8 cellular contexts compared by ENCODE assay signal in the genomic region with DNA sequence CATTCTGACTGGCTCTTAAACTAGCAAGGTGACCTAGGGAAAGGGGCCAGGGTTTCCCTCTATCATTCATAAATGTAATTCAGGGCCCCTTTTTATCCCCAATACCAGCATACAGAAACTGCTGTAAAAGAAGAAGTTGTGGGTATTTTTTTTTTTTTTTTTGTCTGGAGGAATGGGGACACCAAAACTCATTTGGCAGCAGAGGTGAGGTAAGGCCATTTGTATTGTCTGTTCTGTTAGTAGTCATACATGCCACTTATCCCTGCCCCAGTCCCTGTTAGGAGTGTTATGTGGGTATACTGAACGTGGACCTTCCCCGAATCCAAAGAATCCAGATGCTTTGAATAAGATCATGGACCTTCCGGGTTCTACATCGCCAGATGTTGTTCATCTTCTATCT. TPM values are rescaled to one million over a fixed set of nuclear protein-coding genes. Genes with fewer than 3 reads are reported as not detected.
A peak's percentile ranks its signal among the peaks of the same experiment; 100 is the strongest.
DNase-seq lines count a peak whose midpoint lies in the region; ATAC-seq and TF ChIP-seq lines count a peak whose summit lies in the region.

No MANE protein-coding gene starts in this region.

- peak overlapping the region in 1 of 2 donors; percentile 6 for H3K9ac ChIP-seq in liver (ENCODE audit: low read depth in 1 of 2, low read length in 2 of 2)

- H3K4me1 ChIP-seq in right atrium auricular region = peaks cover 0 to 80% of the 10 kb centered on the region in 2 donors
- H3K4me1 ChIP-seq in liver (ENCODE audit: control insufficient read depth in 4 of 4, insufficient read depth in 4 of 4, low read length in 3 of 4) = peaks cover 17 to 60% (median 56%) of the 10 kb centered on the region in 4 donors
- no peaks in the 10 kb centered on the region for H3K4me1 ChIP-seq in urinary bladder (ENCODE audit: insufficient read depth)

- ATAC-seq in Right ventricle myocardium superior (ENCODE audit: poor library complexity) (no peak), GM21528 (IDR thresholded peaks at IDR 0.05; ENCODE audit: low FRiP score, unreplicated experiment) (no peak)

- 71% methylated on average over 4 of the region's 4 CpGs for WGBS in liver
- 34% methylated on average over 4 of the region's 4 CpGs for WGBS in urinary bladder

- DNase-seq in right atrium auricular region (ENCODE audit: low spot score) = no peak
- no peak for DNase-seq in Right ventricle myocardium superior
- no peak for DNase-seq in NCI-H526 (lab: John Stamatoyannopoulos, UW)
- no peak for DNase-seq in COR-L47 (lab: John Stamatoyannopoulos, UW)

- TF ChIP-seq CTCF in right atrium auricular region (IDR thresholded peaks at IDR 0.05) = no peak
- no peak for TF ChIP-seq CTCF in liver (IDR thresholded peaks at IDR 0.05; ENCODE audit: low read depth, low read length, missing input control)

- H3K4me3 Mint-ChIP-seq in activated naive CD8-positive, alpha-beta T cell = peak overlapping the region; percentile 97

- H3K36me3 ChIP-seq in right atrium auricular region (no peaks in the 10 kb centered on the region), liver (ENCODE audit: control insufficient read depth in 4 of 4, insufficient read depth in 3 of 4, low read depth in 1 of 4, low read length in 3 of 4) (no peaks in the 10 kb centered on the region), urinary bladder (ENCODE audit: insufficient read depth) (no peaks in the 10 kb centered on the region)

- H3K27me3 Mint-ChIP-seq in activated naive CD8-positive, alpha-beta T cell = no peaks in the 10 kb centered on the region

- no peak for TF ChIP-seq RAD21 in liver (IDR thresholded peaks at IDR 0.05)

- no peaks in the 10 kb centered on the region for H3K9me3 Mint-ChIP-seq in activated naive CD8-positive, alpha-beta T cell (ENCODE audit: low read depth)

- H3K27ac Mint-ChIP-seq in activated naive CD8-positive, alpha-beta T cell = peak overlapping the region; percentile 96

- peak overlapping the region; percentile 99 for H3K27ac ChIP-seq in right atrium auricular region
- H3K27ac ChIP-seq in liver (ENCODE audit: low read depth in 1 of 2, low read length in 2 of 2) = peak overlapping the region in 1 of 2 donors; percentile 93
- no peak overlapping the region for H3K27ac ChIP-seq in urinary bladder (ENCODE audit: low read depth)

- H3K36me3 Mint-ChIP-seq in activated naive CD8-positive, alpha-beta T cell = peaks cover 13% of the 10 kb centered on the region

- H3K27me3 ChIP-seq in right atrium auricular region = no peaks in the 10 kb centered on the region
- no peaks in the 10 kb centered on the region for H3K27me3 ChIP-seq in liver (ENCODE audit: control insufficient read depth in 4 of 4, insufficient read depth in 4 of 4, low read length in 3 of 4)

- H3K4me3 ChIP-seq in right atrium auricular region = peak overlapping the region; percentile 82 to 91
- peak overlapping the region in 2 of 3 donors; percentile 88 to 95 for H3K4me3 ChIP-seq in liver (ENCODE audit: low read depth in 1 of 3, low read length in 3 of 3)
- H3K4me3 ChIP-seq in urinary bladder (ENCODE audit: low read depth, low read length) = peak overlapping the region; percentile 5

- intact Hi-C loops in Right ventricle myocardium superior (cut with DNase I) = loop anchor here (5.0 kb wide), 1 partner anchor 35 kb away; no protein-coding TSS in a partner anchor

- H3K9me3 ChIP-seq in right atrium auricular region (no peaks in the 10 kb centered on the region), liver (ENCODE audit: control insufficient read depth in 4 of 4, low read length in 3 of 4) (no peaks in the 10 kb centered on the region)

- H3K4me1 Mint-ChIP-seq in activated naive CD8-positive, alpha-beta T cell (ENCODE audit: low read depth) = peaks cover 64% of the 10 kb centered on the region

TF ChIP-seq in liver, 16 proteins besides CTCF, POLR2A, EP300 and RAD21:
- TF ChIP-seq YY1 (IDR thresholded peaks at IDR 0.05) (no peak), TAF1 (conservative IDR thresholded peaks at IDR 0.05) (no peak), RXRA (IDR thresholded peaks at IDR 0.05) (no peak), HNF4G (IDR thresholded peaks at IDR 0.05) (no peak), JUND (IDR thresholded peaks at IDR 0.05) (no peak), EGR1 (IDR thresholded peaks at IDR 0.05; ENCODE audit: low read depth in 2 of 2) (no peak), NR2F2 (IDR thresholded peaks at IDR 0.05) (no peak), SP1 (IDR thresholded peaks at IDR 0.05) (no peak)
- TF ChIP-seq, protein P1, sequence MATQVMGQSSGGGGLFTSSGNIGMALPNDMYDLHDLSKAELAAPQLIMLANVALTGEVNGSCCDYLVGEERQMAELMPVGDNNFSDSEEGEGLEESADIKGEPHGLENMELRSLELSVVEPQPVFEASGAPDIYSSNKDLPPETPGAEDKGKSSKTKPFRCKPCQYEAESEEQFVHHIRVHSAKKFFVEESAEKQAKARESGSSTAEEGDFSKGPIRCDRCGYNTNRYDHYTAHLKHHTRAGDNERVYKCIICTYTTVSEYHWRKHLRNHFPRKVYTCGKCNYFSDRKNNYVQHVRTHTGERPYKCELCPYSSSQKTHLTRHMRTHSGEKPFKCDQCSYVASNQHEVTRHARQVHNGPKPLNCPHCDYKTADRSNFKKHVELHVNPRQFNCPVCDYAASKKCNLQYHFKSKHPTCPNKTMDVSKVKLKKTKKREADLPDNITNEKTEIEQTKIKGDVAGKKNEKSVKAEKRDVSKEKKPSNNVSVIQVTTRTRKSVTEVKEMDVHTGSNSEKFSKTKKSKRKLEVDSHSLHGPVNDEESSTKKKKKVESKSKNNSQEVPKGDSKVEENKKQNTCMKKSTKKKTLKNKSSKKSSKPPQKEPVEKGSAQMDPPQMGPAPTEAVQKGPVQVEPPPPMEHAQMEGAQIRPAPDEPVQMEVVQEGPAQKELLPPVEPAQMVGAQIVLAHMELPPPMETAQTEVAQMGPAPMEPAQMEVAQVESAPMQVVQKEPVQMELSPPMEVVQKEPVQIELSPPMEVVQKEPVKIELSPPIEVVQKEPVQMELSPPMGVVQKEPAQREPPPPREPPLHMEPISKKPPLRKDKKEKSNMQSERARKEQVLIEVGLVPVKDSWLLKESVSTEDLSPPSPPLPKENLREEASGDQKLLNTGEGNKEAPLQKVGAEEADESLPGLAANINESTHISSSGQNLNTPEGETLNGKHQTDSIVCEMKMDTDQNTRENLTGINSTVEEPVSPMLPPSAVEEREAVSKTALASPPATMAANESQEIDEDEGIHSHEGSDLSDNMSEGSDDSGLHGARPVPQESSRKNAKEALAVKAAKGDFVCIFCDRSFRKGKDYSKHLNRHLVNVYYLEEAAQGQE (IDR thresholded peaks at IDR 0.05) = no peak

RNA-seq across cellular contexts. Expression of gene SEPTIN2, which starts 1.7 kb away (rescaled TPM):
- total RNA-seq in right atrium auricular region (100 to 1,000 TPM; 143 to 193 TPM), Right ventricle myocardium superior (139 TPM), liver (100 to 1,000 TPM; 119 to 147 TPM), urinary bladder (677 TPM)
- polyA plus RNA-seq in liver (10 to 100 TPM; 63.7 to 75.1 TPM), urinary bladder (236 TPM)

RNA-seq across cellular contexts. Expression of gene HDLBP, which starts 1.9 kb away (rescaled TPM):
- total RNA-seq in right atrium auricular region = 100 to 1,000 TPM; 274 to 287 TPM
- total RNA-seq in Right ventricle myocardium superior = 373 TPM
- 100 to 1,000 TPM; 259 to 580 TPM for total RNA-seq in liver
- 100 to 1,000 TPM; 219 to 257 TPM for polyA plus RNA-seq in liver
- 588 TPM for total RNA-seq in urinary bladder
- polyA plus RNA-seq in urinary bladder = 199 TPM

RNA-seq across cellular contexts. Expression of gene FARP2, which starts 38.7 kb away (rescaled TPM):
- total RNA-seq in right atrium auricular region (10 to 100 TPM; 11.1 to 21.5 TPM), Right ventricle myocardium superior (14.0 TPM), liver (10 to 100 TPM; 17.8 to 30.9 TPM), urinary bladder (51.7 TPM)
- polyA plus RNA-seq in liver (10 to 100 TPM in 1 of 2 donors, 1 to 10 TPM in 1; 5.8 to 10.7 TPM), urinary bladder (16.2 TPM)

Comparison
In these comparisons a context has a peak if more than half of its experiments do, and no peak if none do; other contexts are left out.
1. H3K4me3 ChIP-seq: peak in every context shown above with its lines; median percentile 92 in liver; 86 in right atrium auricular region; 5 in urinary bladder.